Comparison of ENCODE assay signal across 8 cellular contexts in genomic region chr15:90035095-90035834, GRCh38. TPM values are rescaled to one million over a fixed set of nuclear protein-coding genes. Genes with fewer than 3 reads are reported as not detected.
DNase-seq lines count a peak whose midpoint lies in the region; ATAC-seq and TF ChIP-seq lines count a peak whose summit lies in the region.

No MANE protein-coding gene starts in this region.

- H3K27ac ChIP-seq in OCI-LY3 (ENCODE audit: low read length) (peak overlapping the region; percentile 51), ectodermal cell (ENCODE audit: insufficient read depth, low read depth, low read length, poor library complexity, severe bottlenecking) (peak overlapping the region; percentile 82), muscle layer of duodenum (ENCODE audit: low read length) (peak overlapping the region; percentile 82)

- no peak overlapping the region for H3K9ac ChIP-seq in OCI-LY3 (ENCODE audit: low read length)

- WGBS in ectodermal cell, 2 experiments, result 88 to 89% methylated on average over 19 of the region's 19 CpGs

- no peak for ATAC-seq in HG02970 (IDR thresholded peaks at IDR 0.05; ENCODE audit: low FRiP score, unreplicated experiment)

- no peak overlapping the region for H3K4me2 ChIP-seq in OCI-LY3 (ENCODE audit: low read length)

- H3K9me3 ChIP-seq in OCI-LY3 (ENCODE audit: insufficient read depth, low read length), result no peaks in the 10 kb centered on the region
- no peaks in the 10 kb centered on the region for H3K9me3 ChIP-seq in ectodermal cell (ENCODE audit: control insufficient read depth, low read length)
- H3K9me3 ChIP-seq in muscle layer of duodenum (ENCODE audit: control insufficient read depth in 1 of 2, low read length in 2 of 2), result no peaks in the 10 kb centered on the region

- H3K4me3 ChIP-seq in OCI-LY3 (ENCODE audit: low read length), result no peak overlapping the region
- H3K4me3 ChIP-seq in ectodermal cell (ENCODE audit: insufficient read depth, low read depth, low read length), result no peak overlapping the region
- H3K4me3 ChIP-seq in muscle layer of duodenum (ENCODE audit: low read depth in 1 of 2, low read length in 2 of 2), result peak overlapping the region in 1 of 2 donors; percentile 11

- H4K20me1 ChIP-seq in OCI-LY3 (ENCODE audit: insufficient read depth, low read length), result no peaks in the 10 kb centered on the region

- H3K36me3 ChIP-seq in OCI-LY3 (replicated peaks; ENCODE audit: low read depth, low read length) (peaks cover 31% of the 10 kb centered on the region), ectodermal cell (ENCODE audit: control insufficient read depth, insufficient read depth, low read length) (no peaks in the 10 kb centered on the region), muscle layer of duodenum (ENCODE audit: control insufficient read depth in 1 of 2, insufficient read depth in 2 of 2, low read length in 2 of 2) (no peaks in the 10 kb centered on the region)

- H3K4me1 ChIP-seq in OCI-LY3 (ENCODE audit: low read length) (peaks cover 89% of the 10 kb centered on the region), ectodermal cell (ENCODE audit: control insufficient read depth, insufficient read depth, low read length) (peaks cover 54% of the 10 kb centered on the region), muscle layer of duodenum (ENCODE audit: control insufficient read depth in 1 of 2, insufficient read depth in 2 of 2, low read length in 2 of 2) (peaks cover 27 to 32% of the 10 kb centered on the region in 2 donors)

- H3K27me3 ChIP-seq in OCI-LY3 (ENCODE audit: low read depth, low read length), result no peaks in the 10 kb centered on the region
- H3K27me3 ChIP-seq in ectodermal cell (ENCODE audit: control insufficient read depth, insufficient read depth, low read length, poor library complexity, severe bottlenecking), result no peaks in the 10 kb centered on the region
- no peaks in the 10 kb centered on the region for H3K27me3 ChIP-seq in muscle layer of duodenum (ENCODE audit: low read depth, low read length)

- no peak for TF ChIP-seq CTCF in OCI-LY3 (IDR thresholded peaks at IDR 0.05; ENCODE audit: low read depth, low read length)

- no peak overlapping the region for H2AFZ ChIP-seq in OCI-LY3 (ENCODE audit: low read depth, low read length)

- DNase-seq in ELR (ENCODE audit: low read depth) (peak; percentile 85), activated T-cell treated with anti-CD3 and anti-CD28 coated beads for 4 hours (no peak), activated gamma-delta T cell (lab: John Stamatoyannopoulos, UW) (no peak)
- no peak for DNase-seq in effector CD8-positive, alpha-beta T cell (lab: John Stamatoyannopoulos, UW)

- peaks cover 97% of the 10 kb centered on the region for H3K79me2 ChIP-seq in OCI-LY3 (ENCODE audit: low read length)

RNA-seq across cellular contexts. Expression of gene ZNF710, which starts 34.1 kb away (rescaled TPM):
- 55.1 TPM for polyA plus RNA-seq in ectodermal cell (2013, experiment 1 of 4)
- polyA plus RNA-seq in ectodermal cell (2013, experiment 2 of 4), result 53.2 TPM
- 43.3 TPM for polyA plus RNA-seq in ectodermal cell (2013, experiment 3 of 4)
- polyA plus RNA-seq in ectodermal cell (2013, experiment 4 of 4), result 44.0 TPM
